In the genomic region with DNA sequence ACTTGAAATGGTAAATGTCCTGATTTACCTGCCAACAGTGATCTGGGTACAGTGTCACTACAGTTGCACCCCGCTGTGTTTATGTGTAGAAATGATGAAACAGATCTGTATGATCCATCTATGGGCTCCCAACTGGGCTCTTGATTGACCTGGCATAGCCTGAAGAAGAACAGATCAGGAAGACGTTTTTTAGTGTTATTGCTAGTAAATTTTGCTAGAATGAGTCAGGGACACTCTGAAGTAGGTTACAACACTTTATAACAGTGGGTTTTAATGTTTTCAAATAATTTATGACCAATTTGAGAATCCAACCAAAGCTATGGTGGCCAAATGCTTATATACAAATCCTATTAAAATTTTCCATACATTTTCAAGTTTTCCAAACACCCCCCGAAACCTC, we compare ENCODE assay signal across 18 cellular contexts.
DNase-seq lines count a peak whose midpoint lies in the region; ATAC-seq and TF ChIP-seq lines count a peak whose summit lies in the region.
"Had no signal": no experiment of that assay in that cellular context is flagged by ENCODE, and none has a peak within 500 bp of the region (broad histone marks: within the 10 kb centered on the region; RNA-seq: fewer than 3 reads in every experiment).

No MANE protein-coding gene starts in this region.

- no peak overlapping the region for H3K4me2 ChIP-seq in mesendoderm (ENCODE audit: low read length)
- H3K4me2 ChIP-seq: GM23338 had no signal

- no peaks in the 10 kb centered on the region for H3K36me3 Mint-ChIP-seq in activated CD8-positive, alpha-beta memory T cell treated with anti-CD3 and anti-CD28 coated beads, Interleukin-2, amount 10 ng/mL, durations not matched to agents 7 days and 5 days
- H3K36me3 Mint-ChIP-seq: CD14-positive monocyte; CD8-positive, alpha-beta T cell had no signal

- H3K4me1 ChIP-seq in mesendoderm (ENCODE audit: control insufficient read depth, low read depth, low read length): no peaks in the 10 kb centered on the region

- WGBS in mesendoderm (ENCODE audit: extremely low coverage, insufficient coverage, low lambda C conversion rate): no CpG with 5 or more reads among the region's 3 CpGs

- H3K56ac ChIP-seq in mesendoderm (ENCODE audit: low read length): no peak overlapping the region

- no peak overlapping the region for H3K9ac ChIP-seq in mesendoderm (ENCODE audit: low read length)

- ATAC-seq in activated CD8-positive, alpha-beta memory T cell treated with anti-CD3 and anti-CD28 coated beads, Interleukin-2, amount 10 ng/mL, durations not matched to agents 7 days and 5 days: no peak
- ATAC-seq: CD8-positive, alpha-beta T cell; GM12878; GM23338; K562 had no signal

- peaks cover 7% of the 10 kb centered on the region for H3K9me3 Mint-ChIP-seq in activated CD8-positive, alpha-beta memory T cell treated with anti-CD3 and anti-CD28 coated beads, Interleukin-2, amount 10 ng/mL, durations not matched to agents 7 days and 5 days (ENCODE audit: low read depth)
- H3K9me3 Mint-ChIP-seq: CD8-positive, alpha-beta T cell had no signal

- H3K4me3 ChIP-seq in fibroblast of mammary gland (ENCODE audit: control insufficient read depth, low read depth, low read length) (no peak overlapping the region), mesendoderm (ENCODE audit: low read length) (no peak overlapping the region)
- H3K4me3 ChIP-seq: GM12878, GM23338, K562 had no signal

- H2AK5ac ChIP-seq in mesendoderm (ENCODE audit: low read length): no peak overlapping the region

- no peak overlapping the region for H2BK120ac ChIP-seq in mesendoderm (ENCODE audit: low read depth, low read length)

- H4K5ac ChIP-seq in mesendoderm (ENCODE audit: low read length): no peak overlapping the region

- intact Hi-C loops in cardiac septum (cut with DNase I): no loop called here

- H3K79me1 ChIP-seq in mesendoderm (ENCODE audit: low read length): no peaks in the 10 kb centered on the region

- no peaks in the 10 kb centered on the region for H3K4me1 Mint-ChIP-seq in activated CD8-positive, alpha-beta memory T cell treated with anti-CD3 and anti-CD28 coated beads, Interleukin-2, amount 10 ng/mL, durations not matched to agents 7 days and 5 days
- H3K4me1 Mint-ChIP-seq: CD14-positive monocyte had no signal

- no peak overlapping the region for H3K4me3 Mint-ChIP-seq in activated CD8-positive, alpha-beta memory T cell treated with anti-CD3 and anti-CD28 coated beads, Interleukin-2, amount 10 ng/mL, durations not matched to agents 7 days and 5 days
- H3K4me3 Mint-ChIP-seq: CD14-positive monocyte; CD8-positive, alpha-beta T cell; GM23338 had no signal

- H3K27ac ChIP-seq in mesendoderm (ENCODE audit: low read depth, low read length): no peak overlapping the region
- H3K27ac ChIP-seq: HL-60 had no signal

- CTCF ChIA-PET in activated CD8-positive, alpha-beta memory T cell treated with anti-CD3 and anti-CD28 coated beads, Interleukin-2, amount 10 ng/mL, durations not matched to agents 7 days and 5 days (lab: Charles Lee): no interaction called here

- H3K36me3 ChIP-seq in mesendoderm (ENCODE audit: control insufficient read depth, insufficient read depth, low read length): no peaks in the 10 kb centered on the region

- no peaks in the 10 kb centered on the region for H3K79me2 ChIP-seq in mesendoderm (ENCODE audit: control insufficient read depth, insufficient read depth, low read length)

- no peak for TF ChIP-seq CTCF in fibroblast of mammary gland (conservative IDR thresholded peaks at IDR 0.05; ENCODE audit: control insufficient read depth, insufficient read depth, low read depth, low read length)

- H3K18ac ChIP-seq in mesendoderm (ENCODE audit: low read length): no peak overlapping the region

- H3K23ac ChIP-seq in mesendoderm (ENCODE audit: low read length): no peak overlapping the region

- no peak overlapping the region for H2BK5ac ChIP-seq in mesendoderm (ENCODE audit: low read length)

- H2BK15ac ChIP-seq in mesendoderm (replicated peaks; ENCODE audit: low read depth): no peak overlapping the region

- no peak overlapping the region for H4K8ac ChIP-seq in mesendoderm (ENCODE audit: low read depth, low read length)

- H3K27me3 Mint-ChIP-seq in activated CD8-positive, alpha-beta memory T cell treated with anti-CD3 and anti-CD28 coated beads, Interleukin-2, amount 10 ng/mL, durations not matched to agents 7 days and 5 days: no peaks in the 10 kb centered on the region

- no peaks in the 10 kb centered on the region for H3K27me3 ChIP-seq in mesendoderm (ENCODE audit: insufficient read depth, low read length, poor library complexity)

- DNase-seq in GM04504 (ENCODE audit: low read depth): peak; percentile 38
- DNase-seq in LoVo (ENCODE audit: low spot score): peak; percentile 12
- DNase-seq in fibroblast of mammary gland (ENCODE audit: low read depth): peak; percentile 18
- no peak for DNase-seq in activated CD8-positive, alpha-beta memory T cell treated with anti-CD3 and anti-CD28 coated beads, Interleukin-2, amount 10 ng/mL, durations not matched to agents 7 days and 5 days
- DNase-seq in cardiac septum (ENCODE audit: low spot score): no peak
- DNase-seq in mesendoderm: no peak
- DNase-seq in NCI-H128 (lab: John Stamatoyannopoulos, UW; ENCODE audit: unreplicated experiment): no peak
- DNase-seq: CD8-positive, alpha-beta T cell; COR-L47; DMS153; DMS79 treated with DMSO at 0.1 percent for 48 hours; GF-D8; H7 had no signal

- H3K4ac ChIP-seq in mesendoderm (ENCODE audit: low read depth, low read length): no peak overlapping the region

- no peak overlapping the region for H3K27ac Mint-ChIP-seq in activated CD8-positive, alpha-beta memory T cell treated with anti-CD3 and anti-CD28 coated beads, Interleukin-2, amount 10 ng/mL, durations not matched to agents 7 days and 5 days
- H3K27ac Mint-ChIP-seq: CD14-positive monocyte; CD8-positive, alpha-beta T cell; GM23338 had no signal

Comparison
In these comparisons a context has a peak if more than half of its experiments do, and no peak if none do; other contexts are left out.
1. DNase-seq: peak in GM04504 (single experiment), LoVo (single experiment) and fibroblast of mammary gland (single experiment); none in activated CD8-positive, alpha-beta memory T cell treated with anti-CD3 and anti-CD28 coated beads, Interleukin-2, amount 10 ng/mL, durations not matched to agents 7 days and 5 days (single experiment), cardiac septum (single experiment), mesendoderm (single experiment) and NCI-H128 (single experiment).